ENCODE assay signal across 8 cellular contexts in the genomic region with DNA sequence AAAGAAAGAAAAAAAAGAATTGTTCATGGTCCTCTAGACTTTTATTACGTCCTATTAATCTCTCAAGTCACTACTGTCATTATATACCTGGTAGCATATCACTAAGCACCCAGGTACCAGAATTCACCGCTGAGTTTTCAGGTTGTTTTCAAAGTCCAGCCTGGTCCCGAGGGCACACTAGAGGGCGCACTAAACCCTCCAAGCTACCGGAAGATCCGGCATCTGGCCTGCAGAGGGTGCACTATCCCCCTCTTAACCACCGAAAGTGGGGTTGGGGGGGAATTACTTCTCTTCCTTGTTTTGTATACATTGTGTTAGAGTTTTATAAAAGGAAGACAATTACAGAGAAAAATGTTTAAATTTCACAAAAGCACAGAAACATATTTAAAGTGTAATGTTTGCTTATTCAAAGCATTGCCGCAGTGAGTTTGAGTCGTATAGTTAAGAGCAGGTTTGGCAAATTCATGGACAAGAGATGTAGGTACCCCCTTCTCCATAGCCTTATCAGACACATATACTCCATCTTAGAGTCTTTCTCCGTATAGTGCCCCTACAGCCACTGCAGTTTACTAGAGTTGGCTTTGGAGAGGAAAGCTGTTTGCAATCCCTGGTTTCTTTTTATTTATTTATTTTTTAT. TPM values are rescaled to one million over a fixed set of nuclear protein-coding genes. Genes with fewer than 3 reads are reported as not detected.
DNase-seq lines count a peak whose midpoint lies in the region; ATAC-seq lines count a peak whose summit lies in the region.

No MANE protein-coding gene starts in this region.

- in situ Hi-C loops in Caki2 (cut with HindIII; ENCODE audit: low pct_unique_long_range_greater_than_20kb, low sequenced_read_pairs) = no loop called here

- DNase-seq in Caki2 (ENCODE audit: low read depth) (peak; percentile 56), NCI-H526 treated with DMSO at 0.1 percent for 48 hours (lab: John Stamatoyannopoulos, UW) (peak; percentile 51), mucosa of gallbladder (ENCODE audit: low spot score) (peak; percentile 64)
- DNase-seq in activated CD4-positive, alpha-beta T cell treated with anti-CD3 and anti-CD28 coated beads, Interleukin-2, amount 50 U/mL, for 48 hours = peak; percentile 75 to 84
- peak; percentile 65 for DNase-seq in effector CD8-positive, alpha-beta T cell (lab: John Stamatoyannopoulos, UW)
- DNase-seq in stimulated activated CD8-positive, alpha-beta memory T cell treated with anti-CD3 and anti-CD28 coated beads, Interleukin-4, amount 100 ng/mL, for 48 hours = peak; percentile 85

- ATAC-seq in GM19438 (IDR thresholded peaks at IDR 0.05; ENCODE audit: low read depth, unreplicated experiment) (peak; percentile 98), HG03457 (IDR thresholded peaks at IDR 0.05; ENCODE audit: unreplicated experiment) (peak; percentile 91)

RNA-seq across cellular contexts. Expression of a gene that starts 19.2 kb away (rescaled TPM):
- not detected in 2 replicates for total RNA-seq in Caki2 (2014; rRNA removed; shearing (Covaris generic); ENCODE audit: low replicate concordance)
- 102 TPM for total RNA-seq in mucosa of gallbladder

RNA-seq across cellular contexts. Expression of a gene that starts 34.8 kb away (rescaled TPM):
- total RNA-seq in Caki2 (2014; rRNA removed; shearing (Covaris generic); ENCODE audit: low replicate concordance) = 1.6 and 3.4 TPM in 2 replicates
- total RNA-seq in mucosa of gallbladder = 12.1 TPM

Comparison
In these comparisons a context has a peak if more than half of its experiments do, and no peak if none do; other contexts are left out.
1. Peak in every context shown above with its lines: DNase-seq and ATAC-seq.
2. RNA of a gene that starts 19.2 kb away (total RNA-seq): 102 TPM in mucosa of gallbladder (single experiment); not detected in Caki2; every median in the first group is over 10 times any median in the second.